ENCODE assay signal across 1 cellular context in the genomic region with DNA sequence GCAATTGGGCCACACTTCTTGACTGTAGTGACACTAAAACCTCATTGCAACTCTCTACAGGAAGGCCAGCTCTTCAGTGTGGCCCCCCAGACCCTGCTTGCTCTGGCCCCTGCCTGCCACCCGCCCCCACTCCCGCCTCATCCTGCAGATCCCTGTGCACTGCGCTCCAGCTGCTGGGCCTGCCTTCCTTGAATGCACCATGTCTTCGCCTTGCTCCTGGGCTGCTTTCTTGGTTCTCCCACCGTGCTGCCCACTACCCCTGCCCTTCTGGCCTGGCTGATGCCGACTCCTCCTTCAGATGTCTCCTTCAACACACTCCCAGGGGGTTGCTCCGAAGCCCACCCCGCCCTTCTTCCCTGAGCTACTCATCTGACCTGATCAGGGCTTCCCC.
TF ChIP-seq lines count a peak whose summit lies in the region.

No MANE protein-coding gene starts in this region.

TF ChIP-seq in A549, 52 proteins besides CTCF, POLR2A, EP300 and RAD21 (continued from another document):
- TF ChIP-seq REST (IDR thresholded peaks at IDR 0.05) = no peak
- no peak for TF ChIP-seq NR3C1 (IDR thresholded peaks at IDR 0.05)
- no peak for TF ChIP-seq RCOR1 (IDR thresholded peaks at IDR 0.05; ENCODE audit: low read depth, low read length)
- no peak for TF ChIP-seq MAZ (IDR thresholded peaks at IDR 0.05; ENCODE audit: borderline replicate concordance, low read depth, low read length)
- no peak for TF ChIP-seq NPAS2 (CRISPR knock-in tag; IDR thresholded peaks at IDR 0.05; ENCODE audit: borderline replicate concordance)
- TF ChIP-seq ELK1 (IDR thresholded peaks at IDR 0.05; ENCODE audit: low read depth, low read length) = no peak
- no peak for TF ChIP-seq TP53 (CRISPR knock-in tag; IDR thresholded peaks at IDR 0.05)
- no peak for TF ChIP-seq HOXB5 (CRISPR knock-in tag; IDR thresholded peaks at IDR 0.05)
- no peak for TF ChIP-seq TFCP2L1 (CRISPR knock-in tag; IDR thresholded peaks at IDR 0.05)
- no peak for TF ChIP-seq GATA3 (IDR thresholded peaks at IDR 0.05; ENCODE audit: borderline replicate concordance)
- TF ChIP-seq FOSL2 (IDR thresholded peaks at IDR 0.05) = no peak
- no peak for TF ChIP-seq FOSL2 (CRISPR knock-in tag; IDR thresholded peaks at IDR 0.05)
